ENCODE assay signal across 11 cellular contexts in the genomic region with DNA sequence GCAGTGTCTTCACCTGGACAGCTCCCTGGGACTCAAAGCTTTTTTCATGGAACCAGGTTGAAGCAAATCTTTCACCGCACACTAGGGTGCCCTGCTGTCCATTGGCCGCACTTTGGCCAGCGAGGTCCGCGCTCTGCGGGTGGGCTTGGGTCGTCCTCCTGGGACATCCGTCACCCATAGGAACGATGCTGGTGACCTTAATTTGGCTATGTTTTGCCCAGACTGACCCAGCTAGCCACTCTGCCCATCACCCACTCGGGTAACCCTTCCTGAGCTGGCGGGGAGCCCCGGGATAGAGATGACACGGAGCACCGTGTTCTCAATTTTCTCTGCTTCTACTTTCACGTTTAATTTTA. TPM values are rescaled to one million over a fixed set of nuclear protein-coding genes. Genes with fewer than 3 reads are reported as not detected.
DNase-seq lines count a peak whose midpoint lies in the region; ATAC-seq and TF ChIP-seq lines count a peak whose summit lies in the region.
"Had no signal": no experiment of that assay in that cellular context is flagged by ENCODE, and none has a peak within 500 bp of the region (broad histone marks: within the 10 kb centered on the region; RNA-seq: fewer than 3 reads in every experiment).

No MANE protein-coding gene starts in this region.

- TF ChIP-seq CTCF in prostate gland (IDR thresholded peaks at IDR 0.05): no peak

- no peak for TF ChIP-seq POLR2A in prostate gland (IDR thresholded peaks at IDR 0.05)

- no peak for ATAC-seq in activated T-helper 17 cell treated with anti-CD3 and anti-CD28 coated beads, Interleukin-2, amount 50 U/mL, for 72 hours (replicated peaks)
- no peak for ATAC-seq in HG02759 (IDR thresholded peaks at IDR 0.05; ENCODE audit: unreplicated experiment)

- H3K27ac Mint-ChIP-seq in CD8-positive, alpha-beta memory T cell: peak overlapping the region in 6 of 8 donors; percentile 60 to 97 (median 86)
- H3K27ac Mint-ChIP-seq in activated T-helper 17 cell treated with anti-CD3 and anti-CD28 coated beads, Interleukin-2, amount 50 U/mL, for 72 hours: peak overlapping the region; percentile 89
- H3K27ac Mint-ChIP-seq: activated naive CD4-positive, alpha-beta T cell treated with anti-CD3 and anti-CD28 coated beads, Interleukin-2, amount 10 ng/mL, durations not matched to agents 7 days and 5 days had no signal

- H3K4me1 ChIP-seq in CD8-positive, alpha-beta memory T cell (ENCODE audit: insufficient read depth, low read length): peaks cover 11% of the 10 kb centered on the region
- H3K4me1 ChIP-seq in rectal smooth muscle tissue (ENCODE audit: control insufficient read depth, insufficient read depth, low read length) (peaks cover 25% of the 10 kb centered on the region), prostate gland (replicated peaks) (no peaks in the 10 kb centered on the region)

- CTCF ChIA-PET in CD8-positive, alpha-beta memory T cell (lab: Charles Lee): interaction anchor here (1.1 kb wide), 1 partner anchor 143 kb away, joined by 3 read pairs; no protein-coding TSS in a partner anchor

- H3K4me3 ChIP-seq in CD8-positive, alpha-beta memory T cell (ENCODE audit: low read length): no peak overlapping the region
- H3K4me3 ChIP-seq in rectal smooth muscle tissue (ENCODE audit: low read length) (peak overlapping the region; percentile 45), prostate gland (no peak overlapping the region)

- no peaks in the 10 kb centered on the region for H3K9me3 ChIP-seq in CD8-positive, alpha-beta memory T cell (ENCODE audit: low read length)
- H3K9me3 ChIP-seq in prostate gland: no peaks in the 10 kb centered on the region

- H3K9me3 Mint-ChIP-seq in CD8-positive, alpha-beta memory T cell: no peaks in the 10 kb centered on the region
- H3K9me3 Mint-ChIP-seq in activated T-helper 17 cell treated with anti-CD3 and anti-CD28 coated beads, Interleukin-2, amount 50 U/mL, for 72 hours: no peaks in the 10 kb centered on the region
- H3K9me3 Mint-ChIP-seq: activated naive CD4-positive, alpha-beta T cell treated with anti-CD3 and anti-CD28 coated beads, Interleukin-2, amount 10 ng/mL, durations not matched to agents 7 days and 5 days had no signal

- peaks cover 7 to 20% (median 14%) of the 10 kb centered on the region in 3 donors for H3K4me1 Mint-ChIP-seq in CD8-positive, alpha-beta memory T cell
- peaks cover 15% of the 10 kb centered on the region for H3K4me1 Mint-ChIP-seq in activated T-helper 17 cell treated with anti-CD3 and anti-CD28 coated beads, Interleukin-2, amount 50 U/mL, for 72 hours

- no peak overlapping the region for H3K9ac ChIP-seq in rectal smooth muscle tissue (ENCODE audit: low read length)

- H3K27me3 ChIP-seq in CD8-positive, alpha-beta memory T cell (ENCODE audit: insufficient read depth, low read length, poor library complexity, severe bottlenecking): no peaks in the 10 kb centered on the region
- H3K27me3 ChIP-seq in rectal smooth muscle tissue (ENCODE audit: control insufficient read depth, insufficient read depth, low read length) (no peaks in the 10 kb centered on the region), prostate gland (replicated peaks; ENCODE audit: insufficient read depth) (no peaks in the 10 kb centered on the region)

- no peaks in the 10 kb centered on the region for H3K36me3 Mint-ChIP-seq in CD8-positive, alpha-beta memory T cell
- peaks cover 5% of the 10 kb centered on the region for H3K36me3 Mint-ChIP-seq in activated T-helper 17 cell treated with anti-CD3 and anti-CD28 coated beads, Interleukin-2, amount 50 U/mL, for 72 hours (ENCODE audit: low read depth)
- H3K36me3 Mint-ChIP-seq: activated naive CD4-positive, alpha-beta T cell treated with anti-CD3 and anti-CD28 coated beads, Interleukin-2, amount 10 ng/mL, durations not matched to agents 7 days and 5 days had no signal

- peak overlapping the region; percentile 44 to 81 (median 66) for H3K4me3 Mint-ChIP-seq in CD8-positive, alpha-beta memory T cell
- peak overlapping the region; percentile 73 for H3K4me3 Mint-ChIP-seq in activated T-helper 17 cell treated with anti-CD3 and anti-CD28 coated beads, Interleukin-2, amount 50 U/mL, for 72 hours
- H3K4me3 Mint-ChIP-seq: activated naive CD4-positive, alpha-beta T cell treated with anti-CD3 and anti-CD28 coated beads, Interleukin-2, amount 10 ng/mL, durations not matched to agents 7 days and 5 days had no signal

- no peak for DNase-seq in CD8-positive, alpha-beta memory T cell
- peak; percentile 49 for DNase-seq in islet precursor cell
- no peak for DNase-seq in pons (ENCODE audit: low spot score)
- DNase-seq in cerebellum (ENCODE audit: low spot score): no peak
- DNase-seq in prostate gland (ENCODE audit: low spot score): no peak
- DNase-seq: NCI-H1694 had no signal

- H3K27me3 Mint-ChIP-seq in CD8-positive, alpha-beta memory T cell: peaks cover 0 to 2% of the 10 kb centered on the region in 2 donors
- no peaks in the 10 kb centered on the region for H3K27me3 Mint-ChIP-seq in activated T-helper 17 cell treated with anti-CD3 and anti-CD28 coated beads, Interleukin-2, amount 50 U/mL, for 72 hours

- peak overlapping the region; percentile 43 for H3K27ac ChIP-seq in CD8-positive, alpha-beta memory T cell (ENCODE audit: low read depth, low read length)
- peak overlapping the region; percentile 45 for H3K27ac ChIP-seq in rectal smooth muscle tissue (ENCODE audit: low read depth, low read length)
- H3K27ac ChIP-seq in prostate gland: no peak overlapping the region

- POLR2A ChIA-PET in CD8-positive, alpha-beta memory T cell (lab: Charles Lee): no interaction called here

- intact Hi-C loops in prostate gland (cut with DNase I): no loop called here

- WGBS in prostate gland: 66% methylated on average over 15 of the region's 15 CpGs

- H3K36me3 ChIP-seq in CD8-positive, alpha-beta memory T cell (ENCODE audit: insufficient read depth, low read length): no peaks in the 10 kb centered on the region
- no peaks in the 10 kb centered on the region for H3K36me3 ChIP-seq in rectal smooth muscle tissue (ENCODE audit: control insufficient read depth, insufficient read depth, low read length)
- H3K36me3 ChIP-seq in prostate gland: no peaks in the 10 kb centered on the region

RNA-seq across cellular contexts. Expression of a gene that starts 25.9 kb away (rescaled TPM):
- total RNA-seq in CD8-positive, alpha-beta memory T cell: under 1 TPM; 0.40 to 0.55 TPM
- polyA plus RNA-seq in CD8-positive, alpha-beta memory T cell: not detected
- 1 to 10 TPM in 1 of 2 donors, under 1 TPM in 1; 0.30 to 7.0 TPM for total RNA-seq in activated T-helper 17 cell treated with anti-CD3 and anti-CD28 coated beads, Interleukin-2, amount 50 U/mL, for 72 hours
- total RNA-seq in cerebellum (7.3 TPM), prostate gland (1 to 10 TPM in 1 of 2 donors, under 1 TPM in 1; 0.55 to 3.0 TPM)
- total RNA-seq: pulmonary artery endothelial cell had no signal

Comparison
In these comparisons a context has a peak if more than half of its experiments do, and no peak if none do; other contexts are left out.
1. H3K27ac ChIP-seq: peak in CD8-positive, alpha-beta memory T cell (single experiment) and rectal smooth muscle tissue (single experiment); none in prostate gland (0 of 2).